ENCODE assay signal across 8 cellular contexts in the genomic region with DNA sequence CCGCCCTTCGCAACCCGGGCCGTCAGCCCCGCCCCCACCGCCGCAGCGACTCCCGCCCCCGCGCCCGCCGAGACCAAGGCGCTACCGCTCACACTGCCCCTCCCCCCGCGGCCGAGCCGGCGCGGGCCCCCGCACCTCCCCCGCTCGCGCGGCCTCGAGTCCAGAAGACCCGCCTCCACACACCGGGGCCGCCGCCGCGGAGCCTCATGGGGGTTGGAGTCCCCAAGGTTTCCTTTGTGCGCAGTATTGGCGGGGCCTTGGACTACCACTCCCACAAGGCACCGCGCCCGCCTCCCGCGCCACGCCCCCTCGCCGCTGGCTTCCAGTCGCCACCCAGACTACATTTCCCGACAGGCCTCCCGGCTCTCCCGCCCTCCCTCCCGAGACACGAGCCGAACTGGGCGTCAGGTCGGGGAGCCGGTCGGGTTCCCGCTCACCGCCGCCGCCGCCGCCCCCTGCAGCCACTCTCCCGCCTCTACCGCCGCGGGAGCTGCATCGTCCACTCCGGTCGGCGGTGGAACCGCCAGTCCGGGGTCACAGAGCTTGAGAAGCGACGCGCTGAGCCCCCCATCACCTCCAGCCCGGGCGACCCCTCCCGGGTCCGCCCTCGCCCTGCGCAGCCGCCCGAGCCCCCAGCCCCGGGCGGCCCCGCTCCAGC. TPM values are rescaled to one million over a fixed set of nuclear protein-coding genes. Genes with fewer than 3 reads are reported as not detected.
A peak's percentile ranks its signal among the peaks of the same experiment; 100 is the strongest.
DNase-seq lines count a peak whose midpoint lies in the region; ATAC-seq and TF ChIP-seq lines count a peak whose summit lies in the region.

A gene (plus strand): TSS at position 371 of the 658 bp plus-strand sequence. CDS start 336 bp downstream, outside the sequence.

- peaks cover 0 to 19% (median 0%) of the 10 kb centered on the region in 9 donors for H3K36me3 ChIP-seq in heart left ventricle
- H3K36me3 ChIP-seq in transverse colon = no peaks in the 10 kb centered on the region

- H3K4me1 ChIP-seq in heart left ventricle = peaks cover 0 to 41% (median 20%) of the 10 kb centered on the region in 12 donors
- peaks cover 11 to 26% (median 22%) of the 10 kb centered on the region in 4 donors for H3K4me1 ChIP-seq in transverse colon

- H3K4me3 ChIP-seq in heart left ventricle = peak within 1 kb of the TSS; percentile 68 to 100 (median 96)
- H3K4me3 ChIP-seq in transverse colon = peak within 1 kb of the TSS; percentile 73 to 99 (median 96)

- no peaks in the 10 kb centered on the region for H3K9me3 ChIP-seq in heart left ventricle
- no peaks in the 10 kb centered on the region for H3K9me3 ChIP-seq in transverse colon

- H3K27me3 ChIP-seq in heart left ventricle (no peaks in the 10 kb centered on the region), transverse colon (no peaks in the 10 kb centered on the region)

- H3K9me3 Mint-ChIP-seq in T-cell = no peaks in the 10 kb centered on the region

- in situ Hi-C loops in GM13977 (cut with MboI; ENCODE audit: low pct_unique_long_range_greater_than_20kb, low sequenced_read_pairs, unreplicated experiment) = no loop called here
- in situ Hi-C loops in transverse colon (cut with MboI; ENCODE audit: low pct_ligation_motif_present in 1 of 4, low pct_unique_long_range_greater_than_20kb in 1 of 4, low sequenced_read_pairs in 3 of 4) = no loop called here

- H3K4me3 Mint-ChIP-seq in T-cell = peak within 1 kb of the TSS; percentile 87 to 90 (median 89)

- H3K27me3 Mint-ChIP-seq in T-cell = no peaks in the 10 kb centered on the region

- DNase-seq in GM13977 (ENCODE audit: low spot score) (peak; percentile 100), NCI-H146 (lab: John Stamatoyannopoulos, UW) (peak; percentile 97), T-cell (peak; percentile 95 to 100 (median 98)), heart left ventricle (peak; percentile 99 to 100 (median 100)), pons (ENCODE audit: low spot score) (peak; percentile 98), transverse colon (peak; percentile 100)

- peaks cover 22 to 26% (median 22%) of the 10 kb centered on the region in 3 donors for H3K4me1 Mint-ChIP-seq in T-cell

- TF ChIP-seq POLR2A in heart left ventricle (IDR thresholded peaks at IDR 0.05) (peak in 1 of 2 donors; percentile 49), transverse colon (IDR thresholded peaks at IDR 0.05) (peak; percentile 56)

- TF ChIP-seq CTCF in GM13977 (IDR thresholded peaks at IDR 0.05; ENCODE audit: extremely low read depth, insufficient read depth, missing control alignments) = no peak
- peak in 1 of 12 donors; percentile 5 for TF ChIP-seq CTCF in heart left ventricle (IDR thresholded peaks at IDR 0.05)
- TF ChIP-seq CTCF in transverse colon (IDR thresholded peaks at IDR 0.05) = no peak

- H3K36me3 Mint-ChIP-seq in T-cell = no peaks in the 10 kb centered on the region

- 1% methylated on average over 54 to 81 of the region's 84 CpGs for WGBS in adipose tissue, 3 donors
- WGBS in heart left ventricle, 4 donors = 0 to 1% (median 0%) methylated on average over 4 to 84 of the region's 84 CpGs
- 2% methylated on average over 11 of the region's 84 CpGs; no CpG with 5 or more reads in 1 of the 2 donors for WGBS in transverse colon (ENCODE audit: low coverage in 1 of 2), 2 donors

- POLR2A ChIA-PET in T-cell (lab: Charles Lee) = no interaction called here

- no peak for TF ChIP-seq EP300 in transverse colon (IDR thresholded peaks at IDR 0.05; ENCODE audit: low read depth)

- CTCF ChIA-PET in T-cell (lab: Charles Lee) = interaction anchor here in 1 of 2 donors (0.8 kb wide), 1 partner anchor 14 kb away, joined by 4 read pairs; no protein-coding TSS in a partner anchor

- H3K27ac ChIP-seq in adipose tissue (ENCODE audit: low read depth, low read length) (peak within 1 kb of the TSS; percentile 90), heart left ventricle (peak within 1 kb of the TSS; percentile 90 to 99 (median 98)), transverse colon (peak within 1 kb of the TSS; percentile 94 to 98 (median 96))

- H3K27ac Mint-ChIP-seq in T-cell = peak within 1 kb of the TSS; percentile 81 to 86

- ATAC-seq in HG02870 (IDR thresholded peaks at IDR 0.05; ENCODE audit: unreplicated experiment) = peak; percentile 88
- ATAC-seq in T-cell (replicated peaks in 1 of 4) = peak; percentile 94 to 96 (median 96)
- peak; percentile 96 to 100 (median 99) for ATAC-seq in heart left ventricle

- intact Hi-C loops in heart left ventricle (cut with DNase I) = loop anchor here in 1 of 10 donors (5.0 kb wide), 1 partner anchor 174 kb away; a partner anchor contains a TSS
- intact Hi-C loops in transverse colon (cut with DNase I; ENCODE audit: low total_unique reads) = no loop called here

RNA-seq across cellular contexts. Expression of the gene that starts here (rescaled TPM):
- total RNA-seq in T-cell (10 to 100 TPM in 3 of 5 donors, 1 to 10 TPM in 2; 6.0 to 12.7 (median 11.9) TPM), heart left ventricle (10 to 100 TPM in 2 of 9 donors, 1 to 10 TPM in 7; 3.5 to 11.2 (median 7.9) TPM), transverse colon (10 to 100 TPM in 2 of 4 donors, 1 to 10 TPM in 2; 8.7 to 17.3 (median 10.3) TPM)
- polyA plus RNA-seq in adipose tissue (10 to 100 TPM in 2 of 3 donors, 1 to 10 TPM in 1; 5.2 to 13.3 (median 11.1) TPM), heart left ventricle (1 to 10 TPM; 2.9 to 7.3 TPM)

Comparison
In these comparisons a context has a peak if more than half of its experiments do, and no peak if none do; other contexts are left out.
1. Peak in every context shown above with its lines: DNase-seq, ATAC-seq, H3K4me3 ChIP-seq and H3K27ac ChIP-seq.